ENCODE assay signal across 2 cellular contexts in genomic region chrX:2774776-2775175, GRCh38.
A peak's percentile ranks its signal among the peaks of the same experiment; 100 is the strongest.
TF ChIP-seq lines count a peak whose summit lies in the region.

No MANE protein-coding gene starts in this region.

TF ChIP-seq in HepG2, 621 proteins besides CTCF, POLR2A, EP300 and RAD21:
- no peak for TF ChIP-seq PITX1 (CRISPR knock-in tag; IDR thresholded peaks at IDR 0.05)
- peak; percentile 98 for TF ChIP-seq ZNF7 (CRISPR knock-in tag; IDR thresholded peaks at IDR 0.05)
- TF ChIP-seq CENPBD1 (CRISPR knock-in tag; IDR thresholded peaks at IDR 0.05; ENCODE audit: borderline replicate concordance, low read depth), result no peak

TF ChIP-seq in H1, 55 proteins besides CTCF, POLR2A, EP300 and RAD21:
- TF ChIP-seq KDM5A (IDR thresholded peaks at IDR 0.05; ENCODE audit: low read length) (no peak), RBBP5 (IDR thresholded peaks at IDR 0.05; ENCODE audit: borderline replicate concordance, low read depth, low read length) (no peak), SP4 (IDR thresholded peaks at IDR 0.05; ENCODE audit: low read length) (no peak), ATF2 (IDR thresholded peaks at IDR 0.05; ENCODE audit: low read length) (no peak), CHD1 (IDR thresholded peaks at IDR 0.05; ENCODE audit: low read depth, low read length) (no peak), BRCA1 (IDR thresholded peaks at IDR 0.05; ENCODE audit: low read depth, low read length) (no peak), EZH2 (IDR thresholded peaks at IDR 0.05; ENCODE audit: low read depth, low read length, severe bottlenecking) (no peak), JUN (IDR thresholded peaks at IDR 0.05; ENCODE audit: low read depth, low read length) (no peak), SRF (IDR thresholded peaks at IDR 0.05; ENCODE audit: low read depth, low read length) (no peak), USF2 (IDR thresholded peaks at IDR 0.05; ENCODE audit: low read length) (no peak), GABPA (IDR thresholded peaks at IDR 0.05; ENCODE audit: borderline replicate concordance, insufficient read depth, low read length) (no peak), CHD7 (IDR thresholded peaks at IDR 0.05; ENCODE audit: insufficient replicate concordance, low read length) (no peak), RNF2 (IDR thresholded peaks at IDR 0.05; ENCODE audit: borderline replicate concordance, low read depth, low read length, missing control alignments, poor library complexity, severe bottlenecking) (no peak)
